ENCODE assay signal across 27 cellular contexts in the genomic region with DNA sequence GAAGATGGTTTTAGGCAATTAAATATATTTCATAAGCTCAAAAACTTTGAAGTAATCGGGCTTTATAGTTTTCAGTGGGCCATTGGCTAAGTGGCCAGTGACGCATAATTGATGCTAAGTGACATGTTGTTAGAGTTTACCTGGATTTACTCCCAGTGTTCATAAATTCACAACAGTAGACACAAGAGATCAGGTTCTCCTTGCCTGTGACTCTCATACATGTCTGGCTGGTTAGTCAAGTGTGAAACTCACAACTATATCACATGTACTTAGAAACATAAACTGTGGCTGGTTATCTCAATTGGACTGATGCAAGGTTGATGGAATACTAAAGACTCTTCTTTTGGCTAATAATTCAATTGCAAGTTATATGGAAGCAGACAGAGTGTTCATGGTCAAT. TPM values are rescaled to one million over a fixed set of nuclear protein-coding genes. Genes with fewer than 3 reads are reported as not detected.
"Had no signal": no experiment of that assay in that cellular context is flagged by ENCODE, and none has a peak within 500 bp of the region (broad histone marks: within the 10 kb centered on the region; RNA-seq: fewer than 3 reads in every experiment).

No MANE protein-coding gene starts in this region.

- H3K4me1 ChIP-seq: breast epithelium, Peyer's patch, SJSA1 had no signal

- H3K9ac ChIP-seq: KMS-11 had no signal

- ATAC-seq: activated CD4-positive, CD25-positive, alpha-beta regulatory T cell treated with anti-CD3 and anti-CD28 coated beads, Interleukin-2, amount 50 U/mL, for 24 hours; activated CD8-positive, alpha-beta memory T cell treated with anti-CD3 and anti-CD28 coated beads, Interleukin-2, amount 10 ng/mL, durations not matched to agents 7 days and 5 days had no signal

- H3K9me3 ChIP-seq: breast epithelium, Peyer's patch, SJSA1 had no signal

- DNase-seq: activated CD4-positive, alpha-beta T cell treated with anti-CD3 and anti-CD28 coated beads for 48 hours; activated CD4-positive, alpha-beta T cell treated with anti-CD3 and anti-CD28 coated beads, Interleukin-2, amount 50 U/mL, for 4 hours; activated CD8-positive, alpha-beta memory T cell treated with anti-CD3 and anti-CD28 coated beads, Interleukin-2, amount 10 ng/mL, durations not matched to agents 7 days and 5 days; activated effector memory CD4-positive, alpha-beta T cell treated with Interleukin-2 at 50 U/mL for 16 hours; activated naive CD4-positive, alpha-beta T cell; activated T-cell treated with anti-CD3 and anti-CD28 coated beads, Interleukin-2, amount 50 U/mL, for 24 hours; aorta; caudate nucleus; MV-4-11; NCI-H1092 treated with DMSO at 0.1 percent for 48 hours; NCI-H1417 treated with DMSO at 0.1 percent for 48 hours; NCI-H1694 treated with DMSO at 0.1 percent for 48 hours; NCI-H2081 treated with DMSO at 0.1 percent for 48 hours; NCI-H226; NCI-H526; NCI-H82; Peyer's patch; SHP77 had no signal

- H3K4me2 ChIP-seq: KMS-11 had no signal

- H3K27me3 ChIP-seq: breast epithelium, Peyer's patch, SJSA1 had no signal

- H3K27ac ChIP-seq: breast epithelium, KMS-11, Peyer's patch, RWPE1, SJSA1 had no signal

- H3K36me3 ChIP-seq: breast epithelium, Peyer's patch, SJSA1 had no signal

- H3K4me3 ChIP-seq: breast epithelium, Peyer's patch, SJSA1 had no signal

RNA-seq across cellular contexts. Expression of gene ASB15, which starts 26.2 kb away (rescaled TPM):
- total RNA-seq: activated CD8-positive, alpha-beta memory T cell treated with anti-CD3 and anti-CD28 coated beads, Interleukin-2, amount 10 ng/mL, durations not matched to agents 7 days and 5 days; activated T-helper 1 cell treated with anti-CD3 and anti-CD28 coated beads, Interleukin-12 subunit alpha, Interleukin-12 subunit beta, Interleukin-2, Interleukin-4 antibody, amounts not matched to agents 30 ng/mL and 10 ng/mL and 1 ng/mL, durations not matched to agents 14 hours and 24 hours and 36 hours; aorta; MCF 10A; NCI-H460; Peyer's patch had no signal
- polyA plus RNA-seq: IgD-negative memory B cell had no signal

RNA-seq across cellular contexts. Expression of gene LMOD2, which starts 27.8 kb away (rescaled TPM):
- total RNA-seq: activated CD8-positive, alpha-beta memory T cell treated with anti-CD3 and anti-CD28 coated beads, Interleukin-2, amount 10 ng/mL, durations not matched to agents 7 days and 5 days; activated T-helper 1 cell treated with anti-CD3 and anti-CD28 coated beads, Interleukin-12 subunit alpha, Interleukin-12 subunit beta, Interleukin-2, Interleukin-4 antibody, amounts not matched to agents 30 ng/mL and 10 ng/mL and 1 ng/mL, durations not matched to agents 14 hours and 24 hours and 36 hours; aorta; breast epithelium; MCF 10A; NCI-H460; Peyer's patch; SJSA1 had no signal
- polyA plus RNA-seq: IgD-negative memory B cell had no signal
